In the genomic region with DNA sequence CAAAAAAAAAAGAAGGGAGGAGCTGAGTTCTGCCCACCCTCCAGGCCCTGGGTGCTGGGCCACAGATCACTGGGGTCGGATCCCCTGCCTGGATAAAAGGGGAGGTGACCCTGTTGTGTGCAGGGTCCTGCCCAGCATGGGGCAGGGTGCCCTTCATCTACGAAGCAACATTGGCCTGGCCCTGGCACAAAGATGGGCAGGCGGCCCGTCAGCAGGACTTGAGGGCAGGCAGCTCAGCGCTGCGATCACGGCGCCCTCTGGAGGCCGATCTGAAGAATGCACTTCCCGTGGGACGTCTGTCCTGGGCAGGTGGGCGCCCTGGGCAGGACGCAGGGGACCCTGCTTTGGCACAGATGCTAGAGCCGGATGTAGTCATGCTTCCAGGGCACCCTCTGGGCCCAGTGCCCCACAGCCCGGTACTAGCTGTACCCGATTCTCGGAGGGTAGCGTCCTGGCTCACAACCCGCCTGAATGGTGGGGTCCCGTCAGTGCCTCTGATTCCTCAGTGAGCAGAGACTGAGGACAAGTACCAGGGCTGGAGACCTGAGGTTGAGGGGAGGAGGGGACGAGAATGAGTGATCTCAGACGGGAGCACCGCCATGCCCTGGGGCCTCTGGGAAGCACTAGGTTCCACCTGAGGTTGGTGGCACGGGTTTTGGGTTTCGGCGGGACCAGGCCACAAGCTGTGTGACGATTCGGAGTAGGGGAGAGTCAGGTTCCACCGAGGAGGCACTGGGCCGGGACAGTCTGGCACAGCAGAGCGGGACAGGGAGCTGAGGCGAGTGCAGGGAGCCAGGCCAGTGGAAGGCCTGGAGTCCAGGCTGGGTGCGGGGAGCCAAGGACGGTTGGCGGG, we compare ENCODE assay signal across 1 cellular context.
A peak's percentile ranks its signal among the peaks of the same experiment; 100 is the strongest.
TF ChIP-seq lines count a peak whose summit lies in the region.

No MANE protein-coding gene starts in this region.

TF ChIP-seq in IMR-90, 13 proteins besides CTCF, POLR2A, EP300 and RAD21:
- TF ChIP-seq BHLHE40 (IDR thresholded peaks at IDR 0.05; ENCODE audit: low read depth, low read length) (no peak), SMC3 (IDR thresholded peaks at IDR 0.05; ENCODE audit: low read depth, low read length) (peak; percentile 64), CHD1 (IDR thresholded peaks at IDR 0.05; ENCODE audit: low read depth, low read length) (no peak), RFX5 (IDR thresholded peaks at IDR 0.05; ENCODE audit: low read depth, low read length) (no peak)
